In genomic region chr6:54929245-54929909, GRCh38 we compare ENCODE assay signal across 1 cellular context.
TF ChIP-seq lines count a peak whose summit lies in the region.

No MANE protein-coding gene starts in this region.

TF ChIP-seq in HepG2, 621 proteins besides CTCF, POLR2A, EP300 and RAD21 (continued from another document and continues in another):
- TF ChIP-seq, protein P1, sequence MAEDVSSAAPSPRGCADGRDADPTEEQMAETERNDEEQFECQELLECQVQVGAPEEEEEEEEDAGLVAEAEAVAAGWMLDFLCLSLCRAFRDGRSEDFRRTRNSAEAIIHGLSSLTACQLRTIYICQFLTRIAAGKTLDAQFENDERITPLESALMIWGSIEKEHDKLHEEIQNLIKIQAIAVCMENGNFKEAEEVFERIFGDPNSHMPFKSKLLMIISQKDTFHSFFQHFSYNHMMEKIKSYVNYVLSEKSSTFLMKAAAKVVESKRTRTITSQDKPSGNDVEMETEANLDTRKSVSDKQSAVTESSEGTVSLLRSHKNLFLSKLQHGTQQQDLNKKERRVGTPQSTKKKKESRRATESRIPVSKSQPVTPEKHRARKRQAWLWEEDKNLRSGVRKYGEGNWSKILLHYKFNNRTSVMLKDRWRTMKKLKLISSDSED (CRISPR knock-in tag; IDR thresholded peaks at IDR 0.05), result no peak
- TF ChIP-seq TBX3 (IDR thresholded peaks at IDR 0.05; ENCODE audit: borderline replicate concordance) (peak; percentile 81), STAG1 (CRISPR knock-in tag; IDR thresholded peaks at IDR 0.05) (no peak), TCF7L2 (IDR thresholded peaks at IDR 0.05; ENCODE audit: low read depth, low read length) (no peak), SMAD3 (CRISPR knock-in tag; IDR thresholded peaks at IDR 0.05) (peak; percentile 59; the same call in 1 of the 2 replicates), PATZ1 (CRISPR knock-in tag; IDR thresholded peaks at IDR 0.05) (peak; percentile 52), PCBP1 (IDR thresholded peaks at IDR 0.05; ENCODE audit: borderline replicate concordance, low read depth, low read length) (no peak), ELF3 (CRISPR knock-in tag; IDR thresholded peaks at IDR 0.05) (peak; percentile 72), ZNF333 (CRISPR knock-in tag; IDR thresholded peaks at IDR 0.05; ENCODE audit: borderline replicate concordance) (no peak), ZNF549 (CRISPR knock-in tag; IDR thresholded peaks at IDR 0.05) (peak; percentile 66; the same call in 1 of the 2 replicates), ZNF326 (CRISPR knock-in tag; IDR thresholded peaks at IDR 0.05; ENCODE audit: borderline replicate concordance) (no peak), ZNF234 (CRISPR knock-in tag; conservative IDR thresholded peaks at IDR 0.05) (no peak), PRPF4 (IDR thresholded peaks at IDR 0.05; ENCODE audit: low read depth, low read length, poor library complexity, severe bottlenecking) (no peak), GTF3A (CRISPR knock-in tag; conservative IDR thresholded peaks at IDR 0.05) (no peak), TFDP1 (CRISPR knock-in tag; IDR thresholded peaks at IDR 0.05; ENCODE audit: borderline replicate concordance) (0 out of 2 replicates have a peak, but pooled peaks have one; percentile 35), TCF7 (IDR thresholded peaks at IDR 0.05; ENCODE audit: low read depth) (peak; percentile 49; the same call in 1 of the 2 replicates), RFX1 (IDR thresholded peaks at IDR 0.05) (no peak), NCOA2 (CRISPR knock-in tag; IDR thresholded peaks at IDR 0.05) (peak; percentile 73), TBL1XR1 (IDR thresholded peaks at IDR 0.05; ENCODE audit: borderline replicate concordance, low read length, partially characterized antibody) (peak; percentile 34), HNF4A (CRISPR knock-in tag; IDR thresholded peaks at IDR 0.05) (peak; percentile 97), KAT8 (CRISPR knock-in tag; IDR thresholded peaks at IDR 0.05) (peak; percentile 63; the same call in 1 of the 2 replicates), ISX (CRISPR knock-in tag; conservative IDR thresholded peaks at IDR 0.05) (no peak), SIX1 (CRISPR knock-in tag; IDR thresholded peaks at IDR 0.05; ENCODE audit: borderline replicate concordance) (peak; percentile 83; the same call in 1 of the 2 replicates), ZNF329 (CRISPR knock-in tag; IDR thresholded peaks at IDR 0.05; ENCODE audit: low read depth) (no peak), ZNF441 (CRISPR knock-in tag; IDR thresholded peaks at IDR 0.05; ENCODE audit: borderline replicate concordance) (no peak), SCMH1 (CRISPR knock-in tag; IDR thresholded peaks at IDR 0.05; ENCODE audit: borderline replicate concordance) (no peak), SKIL (CRISPR knock-in tag; IDR thresholded peaks at IDR 0.05; ENCODE audit: borderline replicate concordance) (no peak), PAF1 (CRISPR knock-in tag; IDR thresholded peaks at IDR 0.05) (no peak), SNAPC4 (CRISPR knock-in tag; IDR thresholded peaks at IDR 0.05) (no peak), MTF1 (CRISPR knock-in tag; IDR thresholded peaks at IDR 0.05) (no peak), DR1 (CRISPR knock-in tag; IDR thresholded peaks at IDR 0.05) (no peak), SP2 (CRISPR knock-in tag; IDR thresholded peaks at IDR 0.05) (no peak), ETV6 (CRISPR knock-in tag; conservative IDR thresholded peaks at IDR 0.05) (no peak), ZNF724P (CRISPR knock-in tag; IDR thresholded peaks at IDR 0.05; ENCODE audit: borderline replicate concordance) (no peak), NR2F2 (IDR thresholded peaks at IDR 0.05; ENCODE audit: borderline replicate concordance, low read depth) (0 out of 2 replicates have a peak, but pooled peaks have one; percentile 21), NCOA1 (CRISPR knock-in tag; IDR thresholded peaks at IDR 0.05) (no peak), FOXA1 (IDR thresholded peaks at IDR 0.05) (peak; percentile 84), FOXA1 (CRISPR knock-in tag; IDR thresholded peaks at IDR 0.05) (peak; percentile 92), KLF9 (CRISPR knock-in tag; IDR thresholded peaks at IDR 0.05; ENCODE audit: low read depth) (no peak), ZFP36L1 (CRISPR knock-in tag; IDR thresholded peaks at IDR 0.05) (no peak), ZKSCAN8 (CRISPR knock-in tag; IDR thresholded peaks at IDR 0.05; ENCODE audit: borderline replicate concordance) (peak; percentile 80; the same call in 1 of the 2 replicates), POLR2G (IDR thresholded peaks at IDR 0.05; ENCODE audit: low read depth, low read length) (no peak), ZNF703 (CRISPR knock-in tag; IDR thresholded peaks at IDR 0.05; ENCODE audit: borderline replicate concordance) (no peak)
- TF ChIP-seq, protein P2, sequence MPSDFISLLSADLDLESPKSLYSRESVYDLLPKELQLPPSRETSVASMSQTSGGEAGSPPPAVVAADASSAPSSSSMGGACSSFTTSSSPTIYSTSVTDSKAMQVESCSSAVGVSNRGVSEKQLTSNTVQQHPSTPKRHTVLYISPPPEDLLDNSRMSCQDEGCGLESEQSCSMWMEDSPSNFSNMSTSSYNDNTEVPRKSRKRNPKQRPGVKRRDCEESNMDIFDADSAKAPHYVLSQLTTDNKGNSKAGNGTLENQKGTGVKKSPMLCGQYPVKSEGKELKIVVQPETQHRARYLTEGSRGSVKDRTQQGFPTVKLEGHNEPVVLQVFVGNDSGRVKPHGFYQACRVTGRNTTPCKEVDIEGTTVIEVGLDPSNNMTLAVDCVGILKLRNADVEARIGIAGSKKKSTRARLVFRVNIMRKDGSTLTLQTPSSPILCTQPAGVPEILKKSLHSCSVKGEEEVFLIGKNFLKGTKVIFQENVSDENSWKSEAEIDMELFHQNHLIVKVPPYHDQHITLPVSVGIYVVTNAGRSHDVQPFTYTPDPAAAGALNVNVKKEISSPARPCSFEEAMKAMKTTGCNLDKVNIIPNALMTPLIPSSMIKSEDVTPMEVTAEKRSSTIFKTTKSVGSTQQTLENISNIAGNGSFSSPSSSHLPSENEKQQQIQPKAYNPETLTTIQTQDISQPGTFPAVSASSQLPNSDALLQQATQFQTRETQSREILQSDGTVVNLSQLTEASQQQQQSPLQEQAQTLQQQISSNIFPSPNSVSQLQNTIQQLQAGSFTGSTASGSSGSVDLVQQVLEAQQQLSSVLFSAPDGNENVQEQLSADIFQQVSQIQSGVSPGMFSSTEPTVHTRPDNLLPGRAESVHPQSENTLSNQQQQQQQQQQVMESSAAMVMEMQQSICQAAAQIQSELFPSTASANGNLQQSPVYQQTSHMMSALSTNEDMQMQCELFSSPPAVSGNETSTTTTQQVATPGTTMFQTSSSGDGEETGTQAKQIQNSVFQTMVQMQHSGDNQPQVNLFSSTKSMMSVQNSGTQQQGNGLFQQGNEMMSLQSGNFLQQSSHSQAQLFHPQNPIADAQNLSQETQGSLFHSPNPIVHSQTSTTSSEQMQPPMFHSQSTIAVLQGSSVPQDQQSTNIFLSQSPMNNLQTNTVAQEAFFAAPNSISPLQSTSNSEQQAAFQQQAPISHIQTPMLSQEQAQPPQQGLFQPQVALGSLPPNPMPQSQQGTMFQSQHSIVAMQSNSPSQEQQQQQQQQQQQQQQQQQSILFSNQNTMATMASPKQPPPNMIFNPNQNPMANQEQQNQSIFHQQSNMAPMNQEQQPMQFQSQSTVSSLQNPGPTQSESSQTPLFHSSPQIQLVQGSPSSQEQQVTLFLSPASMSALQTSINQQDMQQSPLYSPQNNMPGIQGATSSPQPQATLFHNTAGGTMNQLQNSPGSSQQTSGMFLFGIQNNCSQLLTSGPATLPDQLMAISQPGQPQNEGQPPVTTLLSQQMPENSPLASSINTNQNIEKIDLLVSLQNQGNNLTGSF (CRISPR knock-in tag; IDR thresholded peaks at IDR 0.05), result no peak
- TF ChIP-seq, protein P3, sequence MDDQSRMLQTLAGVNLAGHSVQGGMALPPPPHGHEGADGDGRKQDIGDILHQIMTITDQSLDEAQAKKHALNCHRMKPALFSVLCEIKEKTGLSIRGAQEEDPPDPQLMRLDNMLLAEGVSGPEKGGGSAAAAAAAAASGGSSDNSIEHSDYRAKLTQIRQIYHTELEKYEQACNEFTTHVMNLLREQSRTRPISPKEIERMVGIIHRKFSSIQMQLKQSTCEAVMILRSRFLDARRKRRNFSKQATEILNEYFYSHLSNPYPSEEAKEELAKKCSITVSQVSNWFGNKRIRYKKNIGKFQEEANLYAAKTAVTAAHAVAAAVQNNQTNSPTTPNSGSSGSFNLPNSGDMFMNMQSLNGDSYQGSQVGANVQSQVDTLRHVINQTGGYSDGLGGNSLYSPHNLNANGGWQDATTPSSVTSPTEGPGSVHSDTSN (CRISPR knock-in tag; IDR thresholded peaks at IDR 0.05; ENCODE audit: borderline replicate concordance), result no peak
- TF ChIP-seq, protein P4, sequence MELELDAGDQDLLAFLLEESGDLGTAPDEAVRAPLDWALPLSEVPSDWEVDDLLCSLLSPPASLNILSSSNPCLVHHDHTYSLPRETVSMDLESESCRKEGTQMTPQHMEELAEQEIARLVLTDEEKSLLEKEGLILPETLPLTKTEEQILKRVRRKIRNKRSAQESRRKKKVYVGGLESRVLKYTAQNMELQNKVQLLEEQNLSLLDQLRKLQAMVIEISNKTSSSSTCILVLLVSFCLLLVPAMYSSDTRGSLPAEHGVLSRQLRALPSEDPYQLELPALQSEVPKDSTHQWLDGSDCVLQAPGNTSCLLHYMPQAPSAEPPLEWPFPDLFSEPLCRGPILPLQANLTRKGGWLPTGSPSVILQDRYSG (CRISPR knock-in tag; IDR thresholded peaks at IDR 0.05), result no peak
- TF ChIP-seq, protein P5, sequence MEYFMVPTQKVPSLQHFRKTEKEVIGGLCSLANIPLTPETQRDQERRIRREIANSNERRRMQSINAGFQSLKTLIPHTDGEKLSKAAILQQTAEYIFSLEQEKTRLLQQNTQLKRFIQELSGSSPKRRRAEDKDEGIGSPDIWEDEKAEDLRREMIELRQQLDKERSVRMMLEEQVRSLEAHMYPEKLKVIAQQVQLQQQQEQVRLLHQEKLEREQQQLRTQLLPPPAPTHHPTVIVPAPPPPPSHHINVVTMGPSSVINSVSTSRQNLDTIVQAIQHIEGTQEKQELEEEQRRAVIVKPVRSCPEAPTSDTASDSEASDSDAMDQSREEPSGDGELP (IDR thresholded peaks at IDR 0.05; ENCODE audit: borderline replicate concordance, low read depth), result peak; percentile 18; the same call in 1 of the 2 replicates
